ENCODE assay signal across 8 cellular contexts in genomic region chr22:21665047-21665851, GRCh38. TPM values are rescaled to one million over a fixed set of nuclear protein-coding genes. Genes with fewer than 3 reads are reported as not detected.
A peak's percentile ranks its signal among the peaks of the same experiment; 100 is the strongest.
DNase-seq lines count a peak whose midpoint lies in the region; ATAC-seq, FAIRE-seq and TF ChIP-seq lines count a peak whose summit lies in the region.

No MANE protein-coding gene starts in this region.

- peak overlapping the region; percentile 84 to 99; a peak in 3 of 4 replicates for H3K4me3 ChIP-seq in DND-41 (ENCODE audit: low read depth in 1 of 2, low read length in 2 of 2)
- peak overlapping the region; percentile 92 for H3K4me3 ChIP-seq in PC-9
- H3K4me3 ChIP-seq in epithelial cell of esophagus (ENCODE audit: low read length), result peak overlapping the region; percentile 89
- peak overlapping the region; percentile 41 to 74 (median 66) for H3K4me3 ChIP-seq in pancreas

- TF ChIP-seq CTCF in DND-41 (IDR thresholded peaks at IDR 0.05; ENCODE audit: borderline replicate concordance, extremely low read depth, low read length, poor library complexity, severe bottlenecking) (no peak), PC-9 (conservative IDR thresholded peaks at IDR 0.05) (no peak), epithelial cell of esophagus (IDR thresholded peaks at IDR 0.05; ENCODE audit: insufficient read depth, low read depth, low read length, missing control alignments) (no peak), pancreas (IDR thresholded peaks at IDR 0.05) (no peak)

- H3K4me2 ChIP-seq in DND-41 (ENCODE audit: insufficient read depth, low read length) (peak overlapping the region; percentile 72), PC-9 (peak overlapping the region; percentile 86)

- intact Hi-C loops in PC-9 (cut with micrococcal nuclease; ENCODE audit: unreplicated experiment) (no loop called here), pancreas (cut with DNase I) (no loop called here), posterior vena cava (cut with DNase I) (no loop called here)

- no peaks in the 10 kb centered on the region; the same call in 1 of the 2 replicates for H3F3A ChIP-seq in PC-9 (ENCODE audit: insufficient read depth, low read depth)

- POLR2A ChIA-PET in PC-9 (lab: Charles Lee; ENCODE audit: unreplicated experiment), result no interaction called here

- H3K9me3 ChIP-seq in DND-41 (ENCODE audit: insufficient read depth, low read length, severe bottlenecking) (no peaks in the 10 kb centered on the region), PC-9 (ENCODE audit: insufficient read depth, low read depth) (no peaks in the 10 kb centered on the region), pancreas (no peaks in the 10 kb centered on the region)

- peaks cover 9% of the 10 kb centered on the region for H3K36me3 ChIP-seq in DND-41 (ENCODE audit: insufficient read depth, low read length)
- H3K36me3 ChIP-seq in PC-9 (ENCODE audit: low read depth), result no peaks in the 10 kb centered on the region
- no peaks in the 10 kb centered on the region for H3K36me3 ChIP-seq in pancreas

- 0 out of 3 replicates have a peak, but pooled peaks have one; percentile 2 for ATAC-seq in DND-41 (ENCODE audit: insufficient read depth, low read depth)
- no peak for ATAC-seq in pancreas
- ATAC-seq in HG03280 (IDR thresholded peaks at IDR 0.05; ENCODE audit: unreplicated experiment), result no peak

- H3K79me2 ChIP-seq in DND-41 (ENCODE audit: insufficient read depth, low read length) (peaks cover 39% of the 10 kb centered on the region), PC-9 (ENCODE audit: low read depth) (peaks cover 21% of the 10 kb centered on the region)

- no peaks in the 10 kb centered on the region for H3K27me3 ChIP-seq in DND-41 (ENCODE audit: insufficient read depth, low read length, poor library complexity)
- H3K27me3 ChIP-seq in PC-9 (ENCODE audit: insufficient read depth, low read depth), result no peaks in the 10 kb centered on the region
- no peaks in the 10 kb centered on the region for H3K27me3 ChIP-seq in pancreas

- BruUV-seq in PC-9 (replicated peaks; lab: Mats Ljungman, UMichigan), result no TSS peak

- H2AFZ ChIP-seq in DND-41 (ENCODE audit: low read depth, low read length), result peak overlapping the region; percentile 95
- peak overlapping the region; percentile 84; the same call in 1 of the 2 replicates for H2AFZ ChIP-seq in PC-9

- FAIRE-seq in pancreas (lab: Jason Lieb, UNC), result no peak

- 68 to 72% methylated on average over 25 to 26 of the region's 26 CpGs for WGBS in pancreas, 2 donors

- H3K4me1 ChIP-seq in DND-41 (ENCODE audit: insufficient read depth, low read length) (peaks cover 25% of the 10 kb centered on the region), PC-9 (replicated peaks; ENCODE audit: insufficient read depth) (peaks cover 14% of the 10 kb centered on the region), pancreas (peaks cover 0 to 7% (median 0%) of the 10 kb centered on the region in 3 donors)

- H3K27ac ChIP-seq in DND-41 (ENCODE audit: low read length), result peak overlapping the region; percentile 82
- H3K27ac ChIP-seq in PC-9, result peak overlapping the region; percentile 56; the same call in 1 of the 2 replicates
- H3K27ac ChIP-seq in pancreas, result peak overlapping the region; percentile 84 to 92 (median 87)

- H3K9ac ChIP-seq in DND-41 (ENCODE audit: low read depth, low read length), result peak overlapping the region; percentile 77

- H3K9me2 ChIP-seq in PC-9 (ENCODE audit: insufficient read depth), result no peaks in the 10 kb centered on the region

- CTCF ChIA-PET in PC-9 (lab: Charles Lee), result interaction anchor here (0.6 kb wide), 1 partner anchor 718 kb away, joined by 3 read pairs; no protein-coding TSS in a partner anchor

- DNase-seq in DND-41 (no peak), PC-9 (no peak), epithelial cell of esophagus (ENCODE audit: low read depth) (no peak), pancreas (no peak), NCI-H748 (lab: John Stamatoyannopoulos, UW; ENCODE audit: unreplicated experiment) (no peak), epidermal melanocyte (ENCODE audit: insufficient read length, low spot score) (no peak), posterior vena cava (ENCODE audit: low spot score) (no peak)

- H4K20me1 ChIP-seq in DND-41 (ENCODE audit: insufficient read depth, low read length), result no peaks in the 10 kb centered on the region
- H4K20me1 ChIP-seq in PC-9 (ENCODE audit: insufficient read depth), result peaks cover 8% of the 10 kb centered on the region; the same call in 1 of the 2 replicates

RNA-seq across cellular contexts. Expression of gene PPIL2, which starts 0.6 kb away (rescaled TPM):
- total RNA-seq in PC-9 (2021), result 23.8 and 26.3 TPM in 2 replicates
- total RNA-seq in pancreas, result 10 to 100 TPM; 21.1 to 33.5 (median 27.7) TPM
- 10 to 100 TPM; 54.2 to 57.0 TPM for polyA plus RNA-seq in pancreas
- total RNA-seq in posterior vena cava, result 10 to 100 TPM; 28.9 to 29.5 TPM

RNA-seq across cellular contexts. Expression of gene SDF2L1, which starts 23.1 kb away (rescaled TPM):
- total RNA-seq in PC-9 (2021), result 22.5 and 23.2 TPM in 2 replicates
- 10 to 100 TPM; 24.0 to 49.2 (median 33.4) TPM for total RNA-seq in pancreas
- polyA plus RNA-seq in pancreas, result 10 to 100 TPM; 33.1 to 47.7 TPM
- 10 to 100 TPM; 27.8 to 33.1 TPM for total RNA-seq in posterior vena cava

RNA-seq across cellular contexts. Expression of gene CCDC116, which starts 32.7 kb away (rescaled TPM):
- total RNA-seq in PC-9 (2021) (0.33 and 0.63 TPM in 2 replicates), pancreas (under 1 TPM in 5 of 6 donors, not detected in 1; 0.12 to 0.34 (median 0.19) TPM), posterior vena cava (under 1 TPM; 0.23 to 0.38 TPM)
- polyA plus RNA-seq in pancreas, result 1 to 10 TPM; 1.2 to 1.3 TPM

RNA-seq across cellular contexts. Expression of gene YDJC, which starts 35.4 kb away (rescaled TPM):
- total RNA-seq in PC-9 (2021), result 25.7 and 39.1 TPM in 2 replicates
- 10 to 100 TPM; 11.2 to 22.5 (median 13.6) TPM for total RNA-seq in pancreas
- 10 to 100 TPM; 23.8 to 25.1 TPM for polyA plus RNA-seq in pancreas
- total RNA-seq in posterior vena cava, result 1 to 10 TPM; 7.1 to 8.5 TPM
